ENCODE assay signal across 1 cellular context in the genomic region with DNA sequence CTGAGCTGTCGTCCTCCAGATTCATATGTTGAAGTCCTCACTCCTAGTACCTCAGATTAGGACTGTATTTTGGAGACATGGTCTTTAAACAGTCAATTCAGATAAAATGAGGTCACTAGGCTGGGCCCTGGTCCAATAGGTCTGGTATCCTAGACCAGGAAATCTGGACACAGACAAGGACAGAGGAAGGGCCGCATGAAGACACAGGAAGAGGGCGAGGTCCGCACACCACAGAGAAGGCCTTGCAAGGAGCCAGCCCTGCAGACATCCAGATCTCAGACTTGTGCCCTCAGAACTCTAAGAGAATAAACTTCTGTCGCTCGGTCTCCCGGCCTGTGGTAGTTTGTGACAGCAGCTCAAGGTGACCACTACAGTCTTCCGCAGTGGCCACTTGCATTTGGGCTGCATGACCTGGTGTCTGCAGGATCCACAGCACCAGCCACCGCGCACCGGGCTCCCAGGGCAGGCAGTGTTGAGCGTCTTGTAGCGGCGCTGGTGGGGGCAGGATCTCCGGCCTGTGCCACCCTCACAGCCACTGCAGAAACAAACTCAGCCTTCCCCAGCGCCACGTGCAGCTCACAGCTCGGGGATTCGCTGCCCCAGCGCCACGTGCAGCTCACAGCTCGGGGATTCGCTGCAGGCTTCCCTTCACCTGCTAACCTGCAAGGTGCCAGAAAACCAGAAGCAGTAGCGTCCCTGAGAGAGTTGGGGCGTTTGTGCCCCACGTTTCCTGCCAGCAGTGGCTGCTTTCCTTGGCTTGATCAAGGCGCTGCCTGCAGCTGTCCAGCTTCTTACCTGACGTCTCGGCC.
TF ChIP-seq lines count a peak whose summit lies in the region.

No MANE protein-coding gene starts in this region.

TF ChIP-seq in HepG2, 621 proteins besides CTCF, POLR2A, EP300 and RAD21:
- TF ChIP-seq LCORL (IDR thresholded peaks at IDR 0.05) = no peak
- no peak for TF ChIP-seq LCORL (CRISPR knock-in tag; IDR thresholded peaks at IDR 0.05)
- TF ChIP-seq ZNF17 (CRISPR knock-in tag; IDR thresholded peaks at IDR 0.05) = no peak
- no peak for TF ChIP-seq REST (IDR thresholded peaks at IDR 0.05; ENCODE audit: borderline replicate concordance in 1 of 2, low read depth in 1 of 2, low read length in 2 of 2)
- no peak for TF ChIP-seq ZFP62 (CRISPR knock-in tag; IDR thresholded peaks at IDR 0.05)
- TF ChIP-seq AGO2 (optimal IDR thresholded peaks at IDR 0.05; ENCODE audit: low read depth, low read length) = peak; percentile 28
- TF ChIP-seq ZNF468 (CRISPR knock-in tag; IDR thresholded peaks at IDR 0.05) = no peak
- TF ChIP-seq MATR3 (CRISPR knock-in tag; IDR thresholded peaks at IDR 0.05) = no peak
